Comparison of ENCODE assay signal across 8 cellular contexts in genomic region chr12:9870311-9870866, GRCh38. TPM values are rescaled to one million over a fixed set of nuclear protein-coding genes. Genes with fewer than 3 reads are reported as not detected.
DNase-seq lines count a peak whose midpoint lies in the region; ATAC-seq and TF ChIP-seq lines count a peak whose summit lies in the region.

No MANE protein-coding gene starts in this region.

- POLR2A ChIA-PET in activated CD4-positive, alpha-beta memory T cell treated with anti-CD3 and anti-CD28 coated beads, Interleukin-2, amount 10 ng/mL, durations not matched to agents 7 days and 5 days (lab: Charles Lee), result interaction anchor here (0.7 to 3.1 kb wide), 4 partner anchors 78 to 128 kb away, joined by 3 to 31 read pairs (median 4); partner anchors contain the start of gene CD69

- H3K27me3 Mint-ChIP-seq in activated CD4-positive, alpha-beta memory T cell treated with anti-CD3 and anti-CD28 coated beads, Interleukin-2, amount 10 ng/mL, durations not matched to agents 7 days and 5 days, result no peaks in the 10 kb centered on the region

- TF ChIP-seq CTCF in gastroesophageal sphincter (IDR thresholded peaks at IDR 0.05) (no peak), spleen (IDR thresholded peaks at IDR 0.05 in 8 of 11, conservative IDR thresholded peaks at IDR 0.05 in 3 of 11) (no peak)

- intact Hi-C loops in spleen (cut with DNase I; ENCODE audit: low total_unique reads), result no loop called here

- no peaks in the 10 kb centered on the region for H3K9me3 Mint-ChIP-seq in activated CD4-positive, alpha-beta memory T cell treated with anti-CD3 and anti-CD28 coated beads, Interleukin-2, amount 10 ng/mL, durations not matched to agents 7 days and 5 days

- H3K27me3 ChIP-seq in gastroesophageal sphincter, result no peaks in the 10 kb centered on the region
- no peaks in the 10 kb centered on the region for H3K27me3 ChIP-seq in spleen (replicated peaks in 1 of 7)

- WGBS in gastroesophageal sphincter (ENCODE audit: low coverage in 1 of 2), 2 donors, result 57 to 66% methylated on average over 2 of the region's 2 CpGs
- WGBS in spleen, 5 donors, result 37 to 47% (median 44%) methylated on average over 2 of the region's 2 CpGs

- no peak for TF ChIP-seq EP300 in gastroesophageal sphincter (IDR thresholded peaks at IDR 0.05)

- peak overlapping the region; percentile 70; the same call in 1 of the 2 replicates for H3K4me3 ChIP-seq in Jurkat, Clone E6-1 (ENCODE audit: low read length)
- H3K4me3 ChIP-seq in gastroesophageal sphincter (peak overlapping the region in 1 of 2 donors; percentile 42), spleen (peak overlapping the region in 5 of 8 donors; percentile 41 to 67 (median 42))

- H3K27ac Mint-ChIP-seq in activated CD4-positive, alpha-beta memory T cell treated with anti-CD3 and anti-CD28 coated beads, Interleukin-2, amount 10 ng/mL, durations not matched to agents 7 days and 5 days, result peak overlapping the region; percentile 92

- peak overlapping the region; percentile 52 to 76 (median 74) for H3K27ac ChIP-seq in gastroesophageal sphincter
- peak overlapping the region; percentile 77 to 97 (median 92) for H3K27ac ChIP-seq in spleen

- no peak for ATAC-seq in gastroesophageal sphincter
- ATAC-seq in GM18861 (IDR thresholded peaks at IDR 0.05; ENCODE audit: unreplicated experiment), result no peak
- no peak for ATAC-seq in HG03280 (IDR thresholded peaks at IDR 0.05; ENCODE audit: unreplicated experiment)

- peak; percentile 23 for DNase-seq in Jurkat, Clone E6-1 (ENCODE audit: low read depth, low spot score)
- DNase-seq in activated CD4-positive, alpha-beta memory T cell treated with anti-CD3 and anti-CD28 coated beads, Interleukin-2, amount 10 ng/mL, durations not matched to agents 7 days and 5 days, result no peak
- DNase-seq in spleen (no peak), C1 segment of cervical spinal cord (lab: John Stamatoyannopoulos, UW) (no peak), mesenteric fat pad (ENCODE audit: low spot score) (no peak)

- no peaks in the 10 kb centered on the region for H3K36me3 ChIP-seq in gastroesophageal sphincter
- no peaks in the 10 kb centered on the region for H3K36me3 ChIP-seq in spleen

- TF ChIP-seq POLR2A in gastroesophageal sphincter (IDR thresholded peaks at IDR 0.05) (no peak), spleen (IDR thresholded peaks at IDR 0.05) (no peak)

- H3K4me1 ChIP-seq in gastroesophageal sphincter, result no peaks in the 10 kb centered on the region
- peaks cover 0 to 44% (median 9%) of the 10 kb centered on the region in 6 donors for H3K4me1 ChIP-seq in spleen

- H3K9me3 ChIP-seq in gastroesophageal sphincter (no peaks in the 10 kb centered on the region), spleen (no peaks in the 10 kb centered on the region)

- peaks cover 13% of the 10 kb centered on the region for H3K4me1 Mint-ChIP-seq in activated CD4-positive, alpha-beta memory T cell treated with anti-CD3 and anti-CD28 coated beads, Interleukin-2, amount 10 ng/mL, durations not matched to agents 7 days and 5 days

- H3K36me3 Mint-ChIP-seq in activated CD4-positive, alpha-beta memory T cell treated with anti-CD3 and anti-CD28 coated beads, Interleukin-2, amount 10 ng/mL, durations not matched to agents 7 days and 5 days (ENCODE audit: low read depth), result peaks cover 14% of the 10 kb centered on the region

- H3K4me3 Mint-ChIP-seq in activated CD4-positive, alpha-beta memory T cell treated with anti-CD3 and anti-CD28 coated beads, Interleukin-2, amount 10 ng/mL, durations not matched to agents 7 days and 5 days, result peak overlapping the region; percentile 85

- CTCF ChIA-PET in activated CD4-positive, alpha-beta memory T cell treated with anti-CD3 and anti-CD28 coated beads, Interleukin-2, amount 10 ng/mL, durations not matched to agents 7 days and 5 days (lab: Charles Lee), result interaction anchor here (1.0 kb wide), 1 partner anchor 73 kb away, joined by 3 read pairs; no protein-coding TSS in a partner anchor

RNA-seq across cellular contexts. Expression of gene CLEC2B, which starts 1.2 kb away (rescaled TPM):
- 35.1 TPM for polyA plus RNA-seq in Jurkat, Clone E6-1 (2012; ENCODE audit: insufficient read depth, insufficient read length)
- total RNA-seq in activated CD4-positive, alpha-beta memory T cell treated with anti-CD3 and anti-CD28 coated beads, Interleukin-2, amount 10 ng/mL, durations not matched to agents 7 days and 5 days, result 10 to 100 TPM; 79.6 to 79.7 TPM
- 10 to 100 TPM in 2 of 4 donors, 1 to 10 TPM in 2; 3.4 to 16.7 (median 8.9) TPM for total RNA-seq in gastroesophageal sphincter
- total RNA-seq in spleen, result 10 to 100 TPM; 38.2 to 60.2 (median 55.8) TPM
- polyA plus RNA-seq in spleen, result 10 to 100 TPM; 20.4 to 35.2 (median 25.8) TPM
- 17.1 TPM for total RNA-seq in mesenteric fat pad

RNA-seq across cellular contexts. Expression of gene KLRF2, which starts 10.9 kb away (rescaled TPM):
- polyA plus RNA-seq in Jurkat, Clone E6-1 (2012; ENCODE audit: insufficient read depth, insufficient read length), result not detected
- not detected for total RNA-seq in activated CD4-positive, alpha-beta memory T cell treated with anti-CD3 and anti-CD28 coated beads, Interleukin-2, amount 10 ng/mL, durations not matched to agents 7 days and 5 days
- total RNA-seq in gastroesophageal sphincter (not detected), spleen (not detected), mesenteric fat pad (not detected)
- polyA plus RNA-seq in spleen, result under 1 TPM in 1 of 3 donors, not detected in 2; 0.17 TPM

RNA-seq across cellular contexts. Expression of gene KLRF1, which starts 43.1 kb away (rescaled TPM):
- not detected for polyA plus RNA-seq in Jurkat, Clone E6-1 (2012; ENCODE audit: insufficient read depth, insufficient read length)
- under 1 TPM; 0.38 to 0.48 TPM for total RNA-seq in activated CD4-positive, alpha-beta memory T cell treated with anti-CD3 and anti-CD28 coated beads, Interleukin-2, amount 10 ng/mL, durations not matched to agents 7 days and 5 days
- not detected for total RNA-seq in gastroesophageal sphincter
- 10 to 100 TPM in 4 of 7 donors, 1 to 10 TPM in 3; 7.9 to 22.6 (median 11.4) TPM for total RNA-seq in spleen
- polyA plus RNA-seq in spleen, result 10 to 100 TPM in 1 of 3 donors, 1 to 10 TPM in 2; 8.4 to 10.2 (median 8.6) TPM
- total RNA-seq in mesenteric fat pad, result 0.51 TPM
